ENCODE assay signal across 8 cellular contexts in the genomic region with DNA sequence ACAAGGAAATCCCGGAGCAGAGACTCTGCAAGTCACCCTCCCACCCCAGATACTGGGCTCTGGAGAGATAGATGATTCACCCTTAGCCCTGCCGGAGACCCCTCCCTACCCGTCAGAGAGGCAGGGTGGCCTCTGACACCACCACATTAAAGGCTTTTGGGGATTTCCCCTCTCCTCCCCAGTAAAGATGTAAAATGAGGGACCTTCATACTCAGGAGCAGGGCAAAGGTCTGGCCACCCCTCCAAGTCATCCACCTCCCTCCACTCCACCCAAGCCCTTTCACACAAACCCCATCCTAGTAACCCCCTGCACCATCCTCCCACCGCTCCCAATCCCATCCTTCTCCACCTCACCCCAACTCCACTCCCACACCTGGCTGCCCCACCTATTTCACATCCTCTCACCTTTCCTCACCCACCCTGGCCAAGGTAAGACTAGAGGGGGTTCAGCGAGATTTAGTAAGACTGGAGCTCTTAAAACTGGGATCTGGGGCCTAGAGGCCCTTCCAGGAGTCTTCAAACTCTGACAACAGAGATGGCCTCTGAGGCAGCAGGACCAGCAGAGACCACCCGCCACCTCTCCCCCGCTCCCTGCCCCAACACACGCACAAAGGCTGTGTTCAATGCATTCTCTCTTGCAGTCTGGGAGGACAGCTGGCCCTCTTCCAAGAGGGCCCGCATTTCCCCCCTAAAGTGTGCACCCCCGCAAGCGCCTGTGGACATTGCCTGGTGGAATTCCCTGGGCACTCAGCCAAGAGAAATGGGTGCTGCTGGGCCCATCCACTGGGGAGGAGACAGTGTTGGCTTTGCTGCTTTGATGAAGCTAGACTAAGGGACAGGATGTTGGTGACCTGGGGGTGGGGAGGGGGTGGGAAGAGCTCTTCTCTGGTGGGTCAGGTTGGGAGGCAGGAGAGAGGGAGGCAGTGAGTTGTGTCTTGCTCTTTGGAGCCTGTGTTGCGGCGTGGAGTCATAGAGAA. TPM values are rescaled to one million over a fixed set of nuclear protein-coding genes. Genes with fewer than 3 reads are reported as not detected.
DNase-seq lines count a peak whose midpoint lies in the region; ATAC-seq and TF ChIP-seq lines count a peak whose summit lies in the region.

No MANE protein-coding gene starts in this region.

- H3K79me2 ChIP-seq in smooth muscle cell (ENCODE audit: low read depth), result no peaks in the 10 kb centered on the region

- peak overlapping the region; percentile 100 for H3K4me2 ChIP-seq in smooth muscle cell

- no peaks in the 10 kb centered on the region for H4K20me1 ChIP-seq in smooth muscle cell (ENCODE audit: low read depth)

- TF ChIP-seq CTCF in endodermal cell (conservative IDR thresholded peaks at IDR 0.05) (no peak), smooth muscle cell (IDR thresholded peaks at IDR 0.05; ENCODE audit: borderline replicate concordance, insufficient read depth, poor library complexity, severe bottlenecking) (no peak)

- H3K9ac ChIP-seq in endodermal cell (ENCODE audit: extremely low read depth, low read length, poor library complexity, severe bottlenecking) (no peak overlapping the region), smooth muscle cell (ENCODE audit: low read depth) (no peak overlapping the region)

- H3K4me1 ChIP-seq in endodermal cell (ENCODE audit: control insufficient read depth, insufficient read depth, low read length), result peaks cover 7% of the 10 kb centered on the region
- H3K4me1 ChIP-seq in smooth muscle cell (ENCODE audit: low read depth), result peaks cover 5% of the 10 kb centered on the region

- H3K36me3 ChIP-seq in endodermal cell (ENCODE audit: control insufficient read depth, insufficient read depth, low read length) (no peaks in the 10 kb centered on the region), smooth muscle cell (ENCODE audit: low read depth) (no peaks in the 10 kb centered on the region)

- peaks cover 28% of the 10 kb centered on the region for H3K27me3 ChIP-seq in endodermal cell (ENCODE audit: control insufficient read depth, insufficient read depth, low read length, poor library complexity, severe bottlenecking)
- H3K27me3 ChIP-seq in smooth muscle cell (ENCODE audit: low read depth), result no peaks in the 10 kb centered on the region

- H3K27ac Mint-ChIP-seq in activated CD4-positive, alpha-beta T cell treated with anti-CD3 and anti-CD28 coated beads, Interleukin-2, amount 10 ng/mL, durations not matched to agents 7 days and 5 days, result peak overlapping the region; percentile 83
- no peak overlapping the region for H3K27ac Mint-ChIP-seq in endodermal cell

- no peak overlapping the region for H2AFZ ChIP-seq in smooth muscle cell (ENCODE audit: low read depth)

- no peaks in the 10 kb centered on the region for H3K36me3 Mint-ChIP-seq in activated CD4-positive, alpha-beta T cell treated with anti-CD3 and anti-CD28 coated beads, Interleukin-2, amount 10 ng/mL, durations not matched to agents 7 days and 5 days (ENCODE audit: low read depth)
- H3K36me3 Mint-ChIP-seq in endodermal cell (ENCODE audit: low read depth), result peaks cover 2% of the 10 kb centered on the region

- H3K4me3 ChIP-seq in endodermal cell (ENCODE audit: low read length) (peak overlapping the region; percentile 82), smooth muscle cell (peak overlapping the region; percentile 83)

- POLR2A ChIA-PET in activated CD4-positive, alpha-beta T cell treated with anti-CD3 and anti-CD28 coated beads, Interleukin-2, amount 10 ng/mL, durations not matched to agents 7 days and 5 days (lab: Charles Lee), result no interaction called here

- no peaks in the 10 kb centered on the region for H3K27me3 Mint-ChIP-seq in activated CD4-positive, alpha-beta T cell treated with anti-CD3 and anti-CD28 coated beads, Interleukin-2, amount 10 ng/mL, durations not matched to agents 7 days and 5 days
- H3K27me3 Mint-ChIP-seq in endodermal cell (ENCODE audit: insufficient read depth), result peaks cover 38% of the 10 kb centered on the region

- CTCF ChIA-PET in activated CD4-positive, alpha-beta T cell treated with anti-CD3 and anti-CD28 coated beads, Interleukin-2, amount 10 ng/mL, durations not matched to agents 7 days and 5 days (lab: Charles Lee), result interaction anchor here (0.6 kb wide), 1 partner anchor 9 kb away, joined by 4 read pairs; no protein-coding TSS in a partner anchor

- H3F3A ChIP-seq in smooth muscle cell (ENCODE audit: low read depth), result no peaks in the 10 kb centered on the region

- peaks cover 19% of the 10 kb centered on the region for H3K4me1 Mint-ChIP-seq in activated CD4-positive, alpha-beta T cell treated with anti-CD3 and anti-CD28 coated beads, Interleukin-2, amount 10 ng/mL, durations not matched to agents 7 days and 5 days
- H3K4me1 Mint-ChIP-seq in endodermal cell, result peaks cover 19% of the 10 kb centered on the region

- H3K9me3 Mint-ChIP-seq in activated CD4-positive, alpha-beta T cell treated with anti-CD3 and anti-CD28 coated beads, Interleukin-2, amount 10 ng/mL, durations not matched to agents 7 days and 5 days, result peaks cover 4% of the 10 kb centered on the region
- H3K9me3 Mint-ChIP-seq in endodermal cell, result peaks cover 6% of the 10 kb centered on the region

- H3K27ac ChIP-seq in endodermal cell (ENCODE audit: low read depth, low read length) (no peak overlapping the region), smooth muscle cell (ENCODE audit: low read depth) (no peak overlapping the region)

- H3K4me3 Mint-ChIP-seq in activated CD4-positive, alpha-beta T cell treated with anti-CD3 and anti-CD28 coated beads, Interleukin-2, amount 10 ng/mL, durations not matched to agents 7 days and 5 days, result peak overlapping the region; percentile 79
- peak overlapping the region; percentile 67 for H3K4me3 Mint-ChIP-seq in endodermal cell

- peaks cover 9% of the 10 kb centered on the region for H3K9me3 ChIP-seq in endodermal cell (ENCODE audit: control insufficient read depth, low read length)
- H3K9me3 ChIP-seq in smooth muscle cell (replicated peaks; ENCODE audit: low read depth), result no peaks in the 10 kb centered on the region

- no peak for ATAC-seq in GM18867 (IDR thresholded peaks at IDR 0.05; ENCODE audit: unreplicated experiment)

- DNase-seq in HK-2 (ENCODE audit: unreplicated experiment) (peak; percentile 29), endodermal cell (no peak), smooth muscle cell (lab: John Stamatoyannopoulos, UW; ENCODE audit: unreplicated experiment) (no peak), globus pallidus (ENCODE audit: low spot score) (no peak), SIG-M5 treated with dmso at 0.1 percent for 504 hours (lab: John Stamatoyannopoulos, UW; ENCODE audit: unreplicated experiment) (no peak), GF-D8 (lab: John Stamatoyannopoulos, UW) (no peak)
- peak; percentile 40 for DNase-seq in activated CD4-positive, alpha-beta T cell treated with anti-CD3 and anti-CD28 coated beads, Interleukin-2, amount 10 ng/mL, durations not matched to agents 7 days and 5 days

- 74 to 75% methylated on average over 7 to 13 of the region's 13 CpGs for WGBS in endodermal cell (ENCODE audit: insufficient coverage in 1 of 2, insufficient read length in 1 of 2), 2 experiments
- WGBS in smooth muscle cell (ENCODE audit: low lambda C conversion rate), result 71% methylated on average over 13 of the region's 13 CpGs

RNA-seq across cellular contexts. Expression of a gene that starts 1.1 kb away (rescaled TPM):
- total RNA-seq in activated CD4-positive, alpha-beta T cell treated with anti-CD3 and anti-CD28 coated beads, Interleukin-2, amount 10 ng/mL, durations not matched to agents 7 days and 5 days, result 1 to 10 TPM; 5.4 to 5.6 TPM
- total RNA-seq in endodermal cell (10 to 100 TPM in 1 of 2 donors, 1 to 10 TPM in 1; 9.7 to 13.6 TPM), smooth muscle cell (9.2 and 11.9 TPM in 2 replicates)
- 64.2 TPM for polyA plus RNA-seq in endodermal cell (2013, experiment 1 of 2)
- polyA plus RNA-seq in endodermal cell (2013, experiment 2 of 2), result 65.0 TPM
- 10.6 and 11.3 TPM in 2 replicates for polyA plus RNA-seq in smooth muscle cell

RNA-seq across cellular contexts. Expression of a gene that starts 54.0 kb away (rescaled TPM):
- 10 to 100 TPM; 28.7 to 30.2 TPM for total RNA-seq in activated CD4-positive, alpha-beta T cell treated with anti-CD3 and anti-CD28 coated beads, Interleukin-2, amount 10 ng/mL, durations not matched to agents 7 days and 5 days
- total RNA-seq in endodermal cell, result 10 to 100 TPM; 55.1 to 70.5 TPM
- 48.4 TPM for polyA plus RNA-seq in endodermal cell (2013, experiment 1 of 2)
- polyA plus RNA-seq in endodermal cell (2013, experiment 2 of 2), result 40.6 TPM
- total RNA-seq in smooth muscle cell, result 19.2 and 21.2 TPM in 2 replicates
- 33.0 and 37.4 TPM in 2 replicates for polyA plus RNA-seq in smooth muscle cell

Comparison
In these comparisons a context has a peak if more than half of its experiments do, and no peak if none do; other contexts are left out.
1. DNase-seq: peak in HK-2 (single experiment) and activated CD4-positive, alpha-beta T cell treated with anti-CD3 and anti-CD28 coated beads, Interleukin-2, amount 10 ng/mL, durations not matched to agents 7 days and 5 days (single experiment); none in endodermal cell (single experiment), smooth muscle cell (single experiment), globus pallidus (single experiment), SIG-M5 treated with dmso at 0.1 percent for 504 hours (single experiment) and GF-D8 (single experiment).